1 cellular context compared by ENCODE assay signal in genomic region chr11:95067042-95067827, GRCh38.
TF ChIP-seq lines count a peak whose summit lies in the region.

No MANE protein-coding gene starts in this region.

TF ChIP-seq in HepG2, 621 proteins besides CTCF, POLR2A, EP300 and RAD21 (continued from another document and continues in another):
- TF ChIP-seq HINFP (CRISPR knock-in tag; IDR thresholded peaks at IDR 0.05; ENCODE audit: low read depth) (0 out of 2 replicates have a peak, but pooled peaks have one; percentile 52), KAT7 (CRISPR knock-in tag; IDR thresholded peaks at IDR 0.05; ENCODE audit: borderline replicate concordance) (peak; percentile 83; the same call in 1 of the 2 replicates), ZNF432 (CRISPR knock-in tag; IDR thresholded peaks at IDR 0.05; ENCODE audit: borderline replicate concordance) (no peak), MTF2 (CRISPR knock-in tag; IDR thresholded peaks at IDR 0.05; ENCODE audit: borderline replicate concordance) (no peak), ZZZ3 (CRISPR knock-in tag; IDR thresholded peaks at IDR 0.05; ENCODE audit: borderline replicate concordance) (no peak), ZNF138 (CRISPR knock-in tag; IDR thresholded peaks at IDR 0.05; ENCODE audit: low read depth) (no peak), RNF219 (CRISPR knock-in tag; IDR thresholded peaks at IDR 0.05) (no peak), ZNF607 (CRISPR knock-in tag; IDR thresholded peaks at IDR 0.05; ENCODE audit: borderline replicate concordance) (0 out of 2 replicates have a peak, but pooled peaks have one; percentile 41), GATAD1 (CRISPR knock-in tag; IDR thresholded peaks at IDR 0.05) (peak; percentile 66), ZNF770 (CRISPR knock-in tag; IDR thresholded peaks at IDR 0.05) (no peak), ZNF501 (CRISPR knock-in tag; IDR thresholded peaks at IDR 0.05) (peak; percentile 64), ATM (IDR thresholded peaks at IDR 0.05; ENCODE audit: borderline replicate concordance) (no peak), ZNF274 (CRISPR knock-in tag; IDR thresholded peaks at IDR 0.05) (peak; percentile 41), ZBTB4 (CRISPR knock-in tag; IDR thresholded peaks at IDR 0.05; ENCODE audit: borderline replicate concordance) (no peak), MATR3 (CRISPR knock-in tag; IDR thresholded peaks at IDR 0.05) (no peak), HOXD1 (CRISPR knock-in tag; IDR thresholded peaks at IDR 0.05) (no peak), LRRFIP1 (CRISPR knock-in tag; conservative IDR thresholded peaks at IDR 0.05) (no peak), ZSCAN22 (CRISPR knock-in tag; IDR thresholded peaks at IDR 0.05) (peak; percentile 54; the same call in 1 of the 2 replicates), ZNF33B (CRISPR knock-in tag; IDR thresholded peaks at IDR 0.05) (0 out of 2 replicates have a peak, but pooled peaks have one; percentile 59), ZNF83 (CRISPR knock-in tag; IDR thresholded peaks at IDR 0.05; ENCODE audit: borderline replicate concordance) (no peak), HHEX (CRISPR knock-in tag; IDR thresholded peaks at IDR 0.05) (no peak), YEATS2 (CRISPR knock-in tag; IDR thresholded peaks at IDR 0.05; ENCODE audit: borderline replicate concordance) (0 out of 2 replicates have a peak, but pooled peaks have one; percentile 44), TFDP2 (CRISPR knock-in tag; IDR thresholded peaks at IDR 0.05) (peak; percentile 55; the same call in 1 of the 2 replicates), ZFP36L1 (CRISPR knock-in tag; IDR thresholded peaks at IDR 0.05) (no peak), CENPBD1 (CRISPR knock-in tag; IDR thresholded peaks at IDR 0.05; ENCODE audit: borderline replicate concordance, low read depth) (no peak), ZNF598 (CRISPR knock-in tag; IDR thresholded peaks at IDR 0.05; ENCODE audit: borderline replicate concordance) (no peak), ATF7 (IDR thresholded peaks at IDR 0.05) (no peak), ATF7 (CRISPR knock-in tag; IDR thresholded peaks at IDR 0.05) (no peak), ZNF556 (CRISPR knock-in tag; IDR thresholded peaks at IDR 0.05; ENCODE audit: borderline replicate concordance) (peak; percentile 83), ZNF431 (CRISPR knock-in tag; IDR thresholded peaks at IDR 0.05; ENCODE audit: borderline replicate concordance, low read depth) (peak; percentile 54; the same call in 1 of the 2 replicates), DZIP1 (CRISPR knock-in tag; IDR thresholded peaks at IDR 0.05) (0 out of 2 replicates have a peak, but pooled peaks have one; percentile 45)
- TF ChIP-seq, protein P1, sequence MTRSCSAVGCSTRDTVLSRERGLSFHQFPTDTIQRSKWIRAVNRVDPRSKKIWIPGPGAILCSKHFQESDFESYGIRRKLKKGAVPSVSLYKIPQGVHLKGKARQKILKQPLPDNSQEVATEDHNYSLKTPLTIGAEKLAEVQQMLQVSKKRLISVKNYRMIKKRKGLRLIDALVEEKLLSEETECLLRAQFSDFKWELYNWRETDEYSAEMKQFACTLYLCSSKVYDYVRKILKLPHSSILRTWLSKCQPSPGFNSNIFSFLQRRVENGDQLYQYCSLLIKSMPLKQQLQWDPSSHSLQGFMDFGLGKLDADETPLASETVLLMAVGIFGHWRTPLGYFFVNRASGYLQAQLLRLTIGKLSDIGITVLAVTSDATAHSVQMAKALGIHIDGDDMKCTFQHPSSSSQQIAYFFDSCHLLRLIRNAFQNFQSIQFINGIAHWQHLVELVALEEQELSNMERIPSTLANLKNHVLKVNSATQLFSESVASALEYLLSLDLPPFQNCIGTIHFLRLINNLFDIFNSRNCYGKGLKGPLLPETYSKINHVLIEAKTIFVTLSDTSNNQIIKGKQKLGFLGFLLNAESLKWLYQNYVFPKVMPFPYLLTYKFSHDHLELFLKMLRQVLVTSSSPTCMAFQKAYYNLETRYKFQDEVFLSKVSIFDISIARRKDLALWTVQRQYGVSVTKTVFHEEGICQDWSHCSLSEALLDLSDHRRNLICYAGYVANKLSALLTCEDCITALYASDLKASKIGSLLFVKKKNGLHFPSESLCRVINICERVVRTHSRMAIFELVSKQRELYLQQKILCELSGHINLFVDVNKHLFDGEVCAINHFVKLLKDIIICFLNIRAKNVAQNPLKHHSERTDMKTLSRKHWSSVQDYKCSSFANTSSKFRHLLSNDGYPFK (CRISPR knock-in tag; IDR thresholded peaks at IDR 0.05; ENCODE audit: borderline replicate concordance): peak; percentile 49; the same call in 1 of the 2 replicates
- TF ChIP-seq, protein P2, sequence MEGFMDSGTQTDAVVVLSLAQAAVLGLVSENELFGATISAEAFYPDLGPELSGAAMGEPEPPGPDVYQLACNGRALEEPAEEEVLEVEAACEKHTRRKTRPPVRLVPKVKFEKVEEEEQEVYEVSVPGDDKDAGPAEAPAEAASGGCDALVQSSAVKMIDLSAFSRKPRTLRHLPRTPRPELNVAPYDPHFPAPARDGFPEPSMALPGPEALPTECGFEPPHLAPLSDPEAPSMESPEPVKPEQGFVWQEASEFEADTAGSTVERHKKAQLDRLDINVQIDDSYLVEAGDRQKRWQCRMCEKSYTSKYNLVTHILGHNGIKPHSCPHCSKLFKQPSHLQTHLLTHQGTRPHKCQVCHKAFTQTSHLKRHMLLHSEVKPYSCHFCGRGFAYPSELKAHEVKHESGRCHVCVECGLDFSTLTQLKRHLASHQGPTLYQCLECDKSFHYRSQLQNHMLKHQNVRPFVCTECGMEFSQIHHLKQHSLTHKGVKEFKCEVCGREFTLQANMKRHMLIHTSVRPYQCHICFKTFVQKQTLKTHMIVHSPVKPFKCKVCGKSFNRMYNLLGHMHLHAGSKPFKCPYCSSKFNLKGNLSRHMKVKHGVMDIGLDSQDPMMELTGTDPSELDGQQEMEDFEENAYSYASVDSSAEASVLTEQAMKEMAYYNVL (CRISPR knock-in tag; IDR thresholded peaks at IDR 0.05; ENCODE audit: borderline replicate concordance): no peak; the same call in 1 of the 2 replicates
